In the genomic region with DNA sequence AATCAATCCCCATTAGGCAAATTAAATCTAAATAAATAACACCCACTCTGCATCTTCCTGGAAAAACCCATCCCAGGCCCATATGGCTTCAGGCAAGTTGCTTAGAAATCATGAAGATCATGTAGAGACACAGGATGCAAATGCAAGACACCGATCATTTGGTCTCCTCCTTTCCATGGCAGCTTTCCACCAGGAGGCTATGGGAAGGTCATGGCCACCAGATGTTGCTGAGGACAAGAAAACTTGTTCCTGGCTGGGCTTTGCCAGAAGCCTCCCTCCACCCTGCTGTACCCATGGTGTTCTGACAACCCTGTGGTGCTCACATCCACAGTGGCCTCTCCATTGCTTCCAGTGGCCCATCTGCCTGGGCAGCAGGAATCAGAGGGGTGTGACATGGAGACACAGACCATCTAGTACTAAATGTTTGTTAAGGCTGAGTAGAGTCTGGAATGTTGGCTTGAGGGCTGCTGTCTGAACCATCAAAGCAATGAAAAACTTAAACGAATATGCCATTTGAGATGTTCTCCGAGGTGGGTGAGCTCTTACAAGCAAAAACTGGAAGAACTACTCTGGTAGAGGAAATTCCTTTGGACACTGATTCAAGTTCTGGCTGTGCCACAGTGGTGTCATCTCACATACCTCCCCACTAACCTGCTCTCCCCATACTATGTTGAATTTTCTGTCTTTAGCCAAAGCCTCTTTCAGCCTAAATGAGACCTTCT, we compare ENCODE assay signal across 28 cellular contexts.
DNase-seq lines count a peak whose midpoint lies in the region; ATAC-seq and TF ChIP-seq lines count a peak whose summit lies in the region.
"Had no signal": no experiment of that assay in that cellular context is flagged by ENCODE, and none has a peak within 500 bp of the region (broad histone marks: within the 10 kb centered on the region; RNA-seq: fewer than 3 reads in every experiment).

No MANE protein-coding gene starts in this region.

- no peak overlapping the region for H3K4ac ChIP-seq in trophoblast cell (ENCODE audit: low read depth, low read length)

- peaks cover 24 to 37% of the 10 kb centered on the region in 2 experiments for H3K4me1 ChIP-seq in trophoblast cell (ENCODE audit: control insufficient read depth in 1 of 2, insufficient read depth in 2 of 2, low read length in 2 of 2)
- peaks cover 0 to 13% (median 0%) of the 10 kb centered on the region in 4 donors for H3K4me1 ChIP-seq in Peyer's patch
- H3K4me1 ChIP-seq: HAP-1, pancreas had no signal

- no peak overlapping the region for H2BK120ac ChIP-seq in trophoblast cell (ENCODE audit: insufficient read depth, low read length, poor library complexity)

- POLR2A ChIA-PET in RWPE1 (lab: Yijun Ruan, JAX; ENCODE audit: low non-redundant PET) = no interaction called here

- no CpG with 5 or more reads among the region's 3 CpGs for WGBS in trophoblast cell (ENCODE audit: extremely low coverage, insufficient coverage, insufficient read length)

- CTCF ChIA-PET in RWPE1 (lab: Yijun Ruan, JAX) = interaction anchor here (0.6 kb wide), 1 partner anchor 1027 kb away, joined by 4 read pairs; no protein-coding TSS in a partner anchor

- peak overlapping the region; percentile 2 for H3K18ac ChIP-seq in trophoblast cell (ENCODE audit: low read length)

- peak overlapping the region; percentile 10 for H3K14ac ChIP-seq in trophoblast cell (ENCODE audit: low read length)

- H4K8ac ChIP-seq in trophoblast cell (ENCODE audit: low read depth, low read length) = no peak overlapping the region

- H3K79me1 ChIP-seq in trophoblast cell (ENCODE audit: low read length) = peaks cover 27% of the 10 kb centered on the region

- H3K27me3 ChIP-seq in trophoblast cell (ENCODE audit: insufficient read depth, low read length) (no peaks in the 10 kb centered on the region), Peyer's patch (no peaks in the 10 kb centered on the region)
- H3K27me3 ChIP-seq: BE2C, foreskin keratinocyte, pancreas, SJSA1 had no signal

- no peak overlapping the region for H3K23ac ChIP-seq in trophoblast cell (ENCODE audit: low read length)

- H3K9ac ChIP-seq in trophoblast cell (ENCODE audit: low read length) = no peak overlapping the region

- DNase-seq in EH (ENCODE audit: low read depth) = peak; percentile 77
- DNase-seq in RPMI7951 (ENCODE audit: low read depth) = peak; percentile 84
- peak; percentile 23 for DNase-seq in fibroblast of gingiva (ENCODE audit: low read depth)
- DNase-seq in trophoblast cell = peak in 1 of 2 donors; percentile 59
- no peak for DNase-seq in NCI-H345 treated with DMSO at 0.1 percent for 48 hours (lab: John Stamatoyannopoulos, UW; ENCODE audit: unreplicated experiment)
- no peak for DNase-seq in Peyer's patch
- no peak for DNase-seq in RWPE1 (ENCODE audit: low spot score)
- DNase-seq: activated CD4-positive, alpha-beta T cell treated with anti-CD3 and anti-CD28 coated beads for 4 hours; activated CD8-positive, alpha-beta T cell treated with anti-CD3 and anti-CD28 coated beads, Interleukin-2, amount 10 ng/mL, durations not matched to agents 7 days and 5 days; BE2C; CD8-positive, alpha-beta memory T cell; DMS 273 treated with DMSO at 0.1 percent for 48 hours; effector memory CD4-positive, alpha-beta T cell; kidney glomerular epithelial cell; lower lobe of right lung; NCI-H146; pancreas; retina; stimulated activated naive B cell treated with anti-CD40 and anti-IgM and Interleukin-4, amounts not matched to agents 10 μg/mL and 1 μg/mL and 100 μg/mL, for 72 hours; substantia nigra; T1000 had no signal

- H3K27ac ChIP-seq in trophoblast cell (ENCODE audit: low read depth, low read length) = peak overlapping the region; percentile 6
- peak overlapping the region in 2 of 4 donors; percentile 7 to 17 for H3K27ac ChIP-seq in Peyer's patch
- H3K27ac ChIP-seq in RWPE1 = no peak overlapping the region
- H3K27ac ChIP-seq: foreskin keratinocyte, lower lobe of right lung, pancreas, SJSA1, VCaP had no signal

- H2BK5ac ChIP-seq in trophoblast cell (ENCODE audit: low read depth, low read length, poor library complexity) = no peak overlapping the region

- TF ChIP-seq CTCF in Peyer's patch (IDR thresholded peaks at IDR 0.05) (no peak), RWPE1 (conservative IDR thresholded peaks at IDR 0.05; ENCODE audit: low read depth) (no peak)

- no peak overlapping the region for H4K12ac ChIP-seq in trophoblast cell (ENCODE audit: low read depth, low read length)

- no peak overlapping the region for H3K4me2 ChIP-seq in trophoblast cell (ENCODE audit: low read length)

- TF ChIP-seq POLR2A in Peyer's patch (IDR thresholded peaks at IDR 0.05) = no peak

- H3K36me3 ChIP-seq in trophoblast cell (ENCODE audit: control insufficient read depth in 1 of 2, insufficient read depth in 2 of 2, low read length in 2 of 2) = no peaks in the 10 kb centered on the region
- no peaks in the 10 kb centered on the region for H3K36me3 ChIP-seq in Peyer's patch
- H3K36me3 ChIP-seq: BE2C, HAP-1, lower lobe of right lung, pancreas, SJSA1 had no signal

- no peak overlapping the region for H2AFZ ChIP-seq in trophoblast cell (ENCODE audit: insufficient read depth, low read length, poor library complexity)

- peak overlapping the region; percentile 15 for H2AK5ac ChIP-seq in trophoblast cell (ENCODE audit: low read length)

- H3K4me3 ChIP-seq in trophoblast cell (ENCODE audit: low read depth, low read length) (no peak overlapping the region), Peyer's patch (no peak overlapping the region)
- H3K4me3 ChIP-seq: GM12878, HAP-1, lower lobe of right lung, pancreas, SJSA1, skin epidermis had no signal

- peaks cover 2% of the 10 kb centered on the region for H3K9me3 ChIP-seq in trophoblast cell (ENCODE audit: insufficient read depth, low read depth, low read length)
- H3K9me3 ChIP-seq in Peyer's patch = no peaks in the 10 kb centered on the region
- H3K9me3 ChIP-seq: BE2C, HAP-1, lower lobe of right lung, pancreas, SJSA1 had no signal

- peak overlapping the region; percentile 74 for H2BK12ac ChIP-seq in trophoblast cell (ENCODE audit: low read length)

- no peak for ATAC-seq in GM19467 (IDR thresholded peaks at IDR 0.05; ENCODE audit: unreplicated experiment)
- ATAC-seq: activated CD8-positive, alpha-beta T cell treated with anti-CD3 and anti-CD28 coated beads, Interleukin-2, amount 10 ng/mL, durations not matched to agents 7 days and 5 days; GM12878; lower lobe of right lung; pancreas; stimulated activated naive B cell treated with anti-CD40 and anti-IgM and Interleukin-4, amounts not matched to agents 10 μg/mL and 1 μg/mL and 100 μg/mL, for 72 hours had no signal

- H4K91ac ChIP-seq in trophoblast cell (ENCODE audit: low read depth, low read length) = peak overlapping the region; percentile 31

- no peaks in the 10 kb centered on the region for H3K79me2 ChIP-seq in trophoblast cell (ENCODE audit: control insufficient read depth, insufficient read depth, low read length, poor library complexity)

Comparison
In these comparisons a context has a peak if more than half of its experiments do, and no peak if none do; other contexts are left out.
1. DNase-seq: peak in EH (single experiment), RPMI7951 (single experiment) and fibroblast of gingiva (single experiment); none in NCI-H345 treated with DMSO at 0.1 percent for 48 hours (single experiment), Peyer's patch (0 of 3) and RWPE1 (single experiment).